In genomic region chrX:47649302-47649701, GRCh38 we compare ENCODE assay signal across 9 cellular contexts. TPM values are rescaled to one million over a fixed set of nuclear protein-coding genes. Genes with fewer than 3 reads are reported as not detected.
DNase-seq lines count a peak whose midpoint lies in the region; ATAC-seq lines count a peak whose summit lies in the region.
"Had no signal": no experiment of that assay in that cellular context is flagged by ENCODE, and none has a peak within 500 bp of the region (broad histone marks: within the 10 kb centered on the region; RNA-seq: fewer than 3 reads in every experiment).

No MANE protein-coding gene starts in this region.

- no peak overlapping the region for H3K9ac ChIP-seq in iPS-18a (ENCODE audit: low read length)

- H3K27ac Mint-ChIP-seq in T-helper 1 cell treated with Interleukin-12 subunit alpha and Interleukin-12 subunit beta and Interleukin-4 antibody, amounts not matched to agents 30 μg/mL and 1 μg/mL, for 36 hours, result peak overlapping the region; percentile 93
- H3K27ac Mint-ChIP-seq in activated CD4-positive, alpha-beta memory T cell treated with anti-CD3 and anti-CD28 coated beads, Interleukin-2, amount 10 ng/mL, durations not matched to agents 7 days and 5 days, result peak overlapping the region; percentile 87
- H3K27ac Mint-ChIP-seq in stimulated activated naive B cell treated with anti-CD40 and anti-IgM and Interleukin-4, amounts not matched to agents 10 μg/mL and 1 μg/mL and 100 μg/mL, for 72 hours, result peak overlapping the region; percentile 72

- H3K36me3 Mint-ChIP-seq in T-helper 1 cell treated with Interleukin-12 subunit alpha and Interleukin-12 subunit beta and Interleukin-4 antibody, amounts not matched to agents 30 μg/mL and 1 μg/mL, for 36 hours (ENCODE audit: low read depth), result peaks cover 38% of the 10 kb centered on the region
- H3K36me3 Mint-ChIP-seq in activated CD4-positive, alpha-beta memory T cell treated with anti-CD3 and anti-CD28 coated beads, Interleukin-2, amount 10 ng/mL, durations not matched to agents 7 days and 5 days (ENCODE audit: low read depth), result peaks cover 54% of the 10 kb centered on the region
- peaks cover 28 to 45% of the 10 kb centered on the region in 2 donors for H3K36me3 Mint-ChIP-seq in stimulated activated naive B cell treated with anti-CD40 and anti-IgM and Interleukin-4, amounts not matched to agents 10 μg/mL and 1 μg/mL and 100 μg/mL, for 72 hours

- no peaks in the 10 kb centered on the region for H3K36me3 ChIP-seq in iPS-18a (ENCODE audit: control insufficient read depth, low read depth, low read length)

- DNase-seq in T-helper 1 cell (no peak), superior temporal gyrus (ENCODE audit: extremely low spot score) (no peak), activated gamma-delta T cell (lab: John Stamatoyannopoulos, UW) (no peak), CD1c-positive myeloid dendritic cell (ENCODE audit: extremely low spot score) (no peak)
- no peak for DNase-seq in activated CD4-positive, alpha-beta memory T cell treated with anti-CD3 and anti-CD28 coated beads, Interleukin-2, amount 10 ng/mL, durations not matched to agents 7 days and 5 days
- no peak for DNase-seq in stimulated activated naive B cell treated with anti-CD40 and anti-IgM and Interleukin-4, amounts not matched to agents 10 μg/mL and 1 μg/mL and 100 μg/mL, for 72 hours

- peak overlapping the region; percentile 93 for H3K4me3 Mint-ChIP-seq in T-helper 1 cell treated with Interleukin-12 subunit alpha and Interleukin-12 subunit beta and Interleukin-4 antibody, amounts not matched to agents 30 μg/mL and 1 μg/mL, for 36 hours
- H3K4me3 Mint-ChIP-seq in activated CD4-positive, alpha-beta memory T cell treated with anti-CD3 and anti-CD28 coated beads, Interleukin-2, amount 10 ng/mL, durations not matched to agents 7 days and 5 days, result peak overlapping the region; percentile 94
- H3K4me3 Mint-ChIP-seq in stimulated activated naive B cell treated with anti-CD40 and anti-IgM and Interleukin-4, amounts not matched to agents 10 μg/mL and 1 μg/mL and 100 μg/mL, for 72 hours, result peak overlapping the region; percentile 80 to 86

- peaks cover 9% of the 10 kb centered on the region for H3K9me3 ChIP-seq in iPS-18a (ENCODE audit: control insufficient read depth, low read depth, low read length)

- POLR2A ChIA-PET in activated CD4-positive, alpha-beta memory T cell treated with anti-CD3 and anti-CD28 coated beads, Interleukin-2, amount 10 ng/mL, durations not matched to agents 7 days and 5 days (lab: Charles Lee), result interaction anchor here (0.7 to 3.4 kb wide), 8 partner anchors 11 to 93 kb away, joined by 3 to 15 read pairs (median 6); partner anchors contain the start of genes ARAF, CFP and TIMP1

- no peaks in the 10 kb centered on the region for H3K9me3 Mint-ChIP-seq in T-helper 1 cell treated with Interleukin-12 subunit alpha and Interleukin-12 subunit beta and Interleukin-4 antibody, amounts not matched to agents 30 μg/mL and 1 μg/mL, for 36 hours
- H3K9me3 Mint-ChIP-seq in activated CD4-positive, alpha-beta memory T cell treated with anti-CD3 and anti-CD28 coated beads, Interleukin-2, amount 10 ng/mL, durations not matched to agents 7 days and 5 days, result no peaks in the 10 kb centered on the region
- H3K9me3 Mint-ChIP-seq in stimulated activated naive B cell treated with anti-CD40 and anti-IgM and Interleukin-4, amounts not matched to agents 10 μg/mL and 1 μg/mL and 100 μg/mL, for 72 hours, result no peaks in the 10 kb centered on the region

- H3K4me1 ChIP-seq in iPS-18a (ENCODE audit: control insufficient read depth, low read depth, low read length), result peaks cover 5% of the 10 kb centered on the region

- CTCF ChIA-PET in activated CD4-positive, alpha-beta memory T cell treated with anti-CD3 and anti-CD28 coated beads, Interleukin-2, amount 10 ng/mL, durations not matched to agents 7 days and 5 days (lab: Charles Lee), result interaction anchor here (0.8 to 1.4 kb wide), 2 partner anchors 13 to 87 kb away, joined by 3 to 4 read pairs; no protein-coding TSS in a partner anchor

- peaks cover 49% of the 10 kb centered on the region for H3K4me1 Mint-ChIP-seq in T-helper 1 cell treated with Interleukin-12 subunit alpha and Interleukin-12 subunit beta and Interleukin-4 antibody, amounts not matched to agents 30 μg/mL and 1 μg/mL, for 36 hours (ENCODE audit: low read depth)
- peaks cover 65% of the 10 kb centered on the region for H3K4me1 Mint-ChIP-seq in activated CD4-positive, alpha-beta memory T cell treated with anti-CD3 and anti-CD28 coated beads, Interleukin-2, amount 10 ng/mL, durations not matched to agents 7 days and 5 days
- H3K4me1 Mint-ChIP-seq in stimulated activated naive B cell treated with anti-CD40 and anti-IgM and Interleukin-4, amounts not matched to agents 10 μg/mL and 1 μg/mL and 100 μg/mL, for 72 hours, result peaks cover 14 to 48% of the 10 kb centered on the region in 2 donors

- ATAC-seq in stimulated activated naive B cell treated with anti-CD40 and anti-IgM and Interleukin-4, amounts not matched to agents 10 μg/mL and 1 μg/mL and 100 μg/mL, for 72 hours (replicated peaks), result no peak

- H3K27me3 ChIP-seq in iPS-18a (ENCODE audit: control insufficient read depth, insufficient read depth, low read length), result no peaks in the 10 kb centered on the region

- no peaks in the 10 kb centered on the region for H3K27me3 Mint-ChIP-seq in T-helper 1 cell treated with Interleukin-12 subunit alpha and Interleukin-12 subunit beta and Interleukin-4 antibody, amounts not matched to agents 30 μg/mL and 1 μg/mL, for 36 hours (ENCODE audit: low read depth)
- no peaks in the 10 kb centered on the region for H3K27me3 Mint-ChIP-seq in activated CD4-positive, alpha-beta memory T cell treated with anti-CD3 and anti-CD28 coated beads, Interleukin-2, amount 10 ng/mL, durations not matched to agents 7 days and 5 days
- peaks cover 0 to 7% of the 10 kb centered on the region in 2 donors for H3K27me3 Mint-ChIP-seq in stimulated activated naive B cell treated with anti-CD40 and anti-IgM and Interleukin-4, amounts not matched to agents 10 μg/mL and 1 μg/mL and 100 μg/mL, for 72 hours

- no peak overlapping the region for H3K27ac ChIP-seq in iPS-18a (ENCODE audit: low read length)

- peak overlapping the region; percentile 68 for H3K4me3 ChIP-seq in iPS-18a (ENCODE audit: low read length)

RNA-seq across cellular contexts. Expression of gene ELK1, which starts 1.1 kb away (rescaled TPM):
- total RNA-seq in activated CD4-positive, alpha-beta memory T cell treated with anti-CD3 and anti-CD28 coated beads, Interleukin-2, amount 10 ng/mL, durations not matched to agents 7 days and 5 days, result 10 to 100 TPM; 68.9 to 74.9 TPM

RNA-seq across cellular contexts. Expression of gene UXT, which starts 9.7 kb away (rescaled TPM):
- 100 to 1,000 TPM; 162 to 167 TPM for total RNA-seq in activated CD4-positive, alpha-beta memory T cell treated with anti-CD3 and anti-CD28 coated beads, Interleukin-2, amount 10 ng/mL, durations not matched to agents 7 days and 5 days

RNA-seq across cellular contexts. Expression of gene CFP, which starts 19.6 kb away (rescaled TPM):
- total RNA-seq in activated CD4-positive, alpha-beta memory T cell treated with anti-CD3 and anti-CD28 coated beads, Interleukin-2, amount 10 ng/mL, durations not matched to agents 7 days and 5 days, result 10 to 100 TPM; 15.7 to 18.6 TPM
- total RNA-seq: H4 had no signal

RNA-seq across cellular contexts. Expression of gene SYN1, which starts 29.6 kb away (rescaled TPM):
- total RNA-seq in activated CD4-positive, alpha-beta memory T cell treated with anti-CD3 and anti-CD28 coated beads, Interleukin-2, amount 10 ng/mL, durations not matched to agents 7 days and 5 days, result under 1 TPM; 0.18 to 0.40 TPM
- total RNA-seq: H4 had no signal
